Comparison of ENCODE assay signal across 15 cellular contexts in the genomic region with DNA sequence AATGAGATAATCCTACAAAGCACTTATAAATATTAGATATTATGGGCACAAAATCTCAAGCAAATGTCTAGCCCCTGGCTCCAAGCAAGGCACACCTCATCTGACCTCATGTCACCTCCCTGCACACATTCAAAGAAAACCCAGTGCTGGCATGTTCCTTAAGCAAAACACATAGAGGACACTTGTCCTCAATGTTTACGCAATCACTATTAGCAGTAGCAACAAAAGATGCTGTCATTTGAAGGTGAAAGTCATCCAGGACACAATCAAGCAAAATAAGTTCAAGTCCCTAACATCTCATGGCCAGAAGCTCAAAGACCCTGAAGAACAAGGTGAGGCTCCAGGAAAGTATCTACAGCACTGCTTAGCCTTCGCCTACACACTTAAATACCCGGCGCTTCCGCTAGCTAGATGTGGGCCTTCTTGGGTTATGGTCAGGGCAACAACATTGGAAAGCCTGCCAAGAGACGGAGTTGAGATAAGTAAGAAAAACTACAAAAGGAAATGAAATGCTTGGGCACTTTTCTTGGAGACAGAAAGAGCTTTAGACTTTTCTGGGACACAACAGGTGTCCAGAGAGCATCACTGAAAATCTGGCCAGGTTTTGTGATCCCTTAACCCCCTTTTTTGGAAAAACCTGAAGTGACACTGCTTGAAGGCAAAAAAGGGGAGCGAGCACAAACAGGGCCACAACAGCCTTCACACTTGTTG.
DNase-seq lines count a peak whose midpoint lies in the region; ATAC-seq and TF ChIP-seq lines count a peak whose summit lies in the region.
"Had no signal": no experiment of that assay in that cellular context is flagged by ENCODE, and none has a peak within 500 bp of the region (broad histone marks: within the 10 kb centered on the region; RNA-seq: fewer than 3 reads in every experiment).

No MANE protein-coding gene starts in this region.

- H3K9me2 ChIP-seq in SK-N-SH = no peaks in the 10 kb centered on the region

- H3K4me3 ChIP-seq in HEK293 (ENCODE audit: low read depth, low read length) (no peak overlapping the region), spleen (no peak overlapping the region), tibial artery (no peak overlapping the region), SK-N-SH (ENCODE audit: low read depth in 2 of 2, low read length in 1 of 2) (no peak overlapping the region)

- POLR2A ChIA-PET in HEK293 (lab: Yijun Ruan, JAX) = no interaction called here
- POLR2A ChIA-PET in SK-N-SH (lab: Yijun Ruan, JAX) = no interaction called here

- H4K20me1 ChIP-seq in SK-N-SH (ENCODE audit: insufficient read depth) = no peaks in the 10 kb centered on the region; the same call in 1 of the 2 replicates

- no peak for TF ChIP-seq POLR2A in spleen (IDR thresholded peaks at IDR 0.05)

- TF ChIP-seq CTCF in HEK293 (tag by site-specific recombination; IDR thresholded peaks at IDR 0.05) (no peak), spleen (IDR thresholded peaks at IDR 0.05 in 8 of 11, conservative IDR thresholded peaks at IDR 0.05 in 3 of 11) (no peak), tibial artery (IDR thresholded peaks at IDR 0.05) (no peak), SK-N-SH (IDR thresholded peaks at IDR 0.05) (no peak)

- no peaks in the 10 kb centered on the region for H3K27me3 Mint-ChIP-seq in activated T-cell treated with anti-CD3 and anti-CD28 coated beads, Interleukin-2, amount 50 U/mL, for 24 hours

- H3K9me3 ChIP-seq in HEK293 (ENCODE audit: control insufficient read depth, insufficient read depth, low read depth, low read length) (no peaks in the 10 kb centered on the region), spleen (peaks cover 0 to 17% (median 13%) of the 10 kb centered on the region in 8 donors), tibial artery (peaks cover 0 to 7% (median 0%) of the 10 kb centered on the region in 3 donors), SK-N-SH (no peaks in the 10 kb centered on the region)

- peaks cover 7% of the 10 kb centered on the region for H3K9me3 Mint-ChIP-seq in activated T-cell treated with anti-CD3 and anti-CD28 coated beads, Interleukin-2, amount 50 U/mL, for 24 hours

- DNase-seq in activated T-cell treated with anti-CD3 and anti-CD28 coated beads, Interleukin-2, amount 50 U/mL, for 24 hours = no peak
- DNase-seq in activated T-cell treated with anti-CD3 and anti-CD28 coated beads for 4 hours (no peak), dermis blood vessel endothelial cell (peak; percentile 66), spleen (no peak), tibial artery (no peak), SK-N-SH (no peak)
- DNase-seq: anterior cingulate cortex, foreskin keratinocyte, left colon, NCI-H1417 treated with DMSO at 0.1 percent for 48 hours, small intestine, T-helper 2 cell had no signal

- TF ChIP-seq RAD21 in SK-N-SH (IDR thresholded peaks at IDR 0.05; ENCODE audit: low read length) = no peak

- H3F3A ChIP-seq in SK-N-SH (replicated peaks; ENCODE audit: insufficient read depth) = no peaks in the 10 kb centered on the region

- H3K4me3 Mint-ChIP-seq in activated T-cell treated with anti-CD3 and anti-CD28 coated beads, Interleukin-2, amount 50 U/mL, for 24 hours = no peak overlapping the region

- intact Hi-C loops in spleen (cut with DNase I; ENCODE audit: low total_unique reads) (no loop called here), tibial artery (cut with DNase I; ENCODE audit: low total_unique reads) (no loop called here)

- peaks cover 94% of the 10 kb centered on the region for H3K4me1 Mint-ChIP-seq in activated T-cell treated with anti-CD3 and anti-CD28 coated beads, Interleukin-2, amount 50 U/mL, for 24 hours (ENCODE audit: low read depth)

- no peak for TF ChIP-seq EP300 in SK-N-SH (IDR thresholded peaks at IDR 0.05; ENCODE audit: borderline replicate concordance in 1 of 2, low read depth in 1 of 2, low read length in 1 of 2)

- no peak for ATAC-seq in HG02973 (IDR thresholded peaks at IDR 0.05; ENCODE audit: unreplicated experiment)
- ATAC-seq: activated CD4-positive, CD25-positive, alpha-beta regulatory T cell treated with anti-CD3 and anti-CD28 coated beads, Interleukin-2, amount 50 U/mL, for 24 hours; foreskin keratinocyte; left colon had no signal

- WGBS in spleen, 5 donors = 66 to 77% (median 75%) methylated on average over 7 of the region's 7 CpGs
- WGBS in SK-N-SH (ENCODE audit: low lambda C conversion rate) = 98% methylated on average over 6 of the region's 7 CpGs

- H3K27me3 ChIP-seq in spleen (replicated peaks in 1 of 7) (no peaks in the 10 kb centered on the region), tibial artery (no peaks in the 10 kb centered on the region), SK-N-SH (ENCODE audit: insufficient read depth) (no peaks in the 10 kb centered on the region)
- H3K27me3 ChIP-seq: foreskin keratinocyte had no signal

- H3K27ac ChIP-seq in HEK293 (ENCODE audit: extremely low read depth, low read depth, low read length) (no peak overlapping the region), spleen (peak overlapping the region in 7 of 8 donors; percentile 22 to 81 (median 51)), tibial artery (no peak overlapping the region), SK-N-SH (ENCODE audit: low read depth in 2 of 2, low read length in 1 of 2) (no peak overlapping the region)
- H3K27ac ChIP-seq: foreskin keratinocyte had no signal

- peaks cover 44% of the 10 kb centered on the region for H3K36me3 Mint-ChIP-seq in activated T-cell treated with anti-CD3 and anti-CD28 coated beads, Interleukin-2, amount 50 U/mL, for 24 hours (ENCODE audit: low read depth)

- peaks cover 11% of the 10 kb centered on the region; the same call in 1 of the 2 replicates for H3K79me2 ChIP-seq in SK-N-SH (ENCODE audit: insufficient read depth)

- peak overlapping the region; percentile 88 for H3K27ac Mint-ChIP-seq in activated T-cell treated with anti-CD3 and anti-CD28 coated beads, Interleukin-2, amount 50 U/mL, for 24 hours

- H3K36me3 ChIP-seq in HEK293 (ENCODE audit: control insufficient read depth in 2 of 2, insufficient read depth in 1 of 2, low read length in 2 of 2) = no peaks in the 10 kb centered on the region
- H3K36me3 ChIP-seq in spleen = no peaks in the 10 kb centered on the region
- no peaks in the 10 kb centered on the region for H3K36me3 ChIP-seq in tibial artery
- peaks cover 0 to 3% of the 10 kb centered on the region in 2 experiments for H3K36me3 ChIP-seq in SK-N-SH (replicated peaks in 1 of 2; ENCODE audit: control insufficient read depth in 1 of 2, insufficient read depth in 2 of 2, low read length in 1 of 2)

- no peak overlapping the region for H3K4me2 ChIP-seq in SK-N-SH

- no peak overlapping the region for H2AFZ ChIP-seq in SK-N-SH (ENCODE audit: low read depth)

- CTCF ChIA-PET in HEK293 (lab: Yijun Ruan, JAX) (no interaction called here), SK-N-SH (lab: Yijun Ruan, JAX) (no interaction called here)

- H3K9ac ChIP-seq in SK-N-SH = no peak overlapping the region

- H3K4me1 ChIP-seq in HEK293 (ENCODE audit: control insufficient read depth, insufficient read depth, low read length) (peaks cover 2% of the 10 kb centered on the region), spleen (peaks cover 20 to 86% (median 74%) of the 10 kb centered on the region in 6 donors), tibial artery (peaks cover 0 to 58% (median 23%) of the 10 kb centered on the region in 4 donors), SK-N-SH (ENCODE audit: control insufficient read depth in 1 of 2, insufficient read depth in 2 of 2, low read depth in 1 of 2, low read length in 1 of 2) (0 out of 4 replicates have a peak, but pooled peaks cover 0 to under 1% of the 10 kb centered on the region in 2 experiments)

TF ChIP-seq in HEK293, 187 proteins besides CTCF, POLR2A, EP300 and RAD21:
- TF ChIP-seq SCRT2 (tag by site-specific recombination; IDR thresholded peaks at IDR 0.05) (peak; percentile 88), GLI4 (tag by site-specific recombination; IDR thresholded peaks at IDR 0.05) (no peak), ZNF26 (tag by site-specific recombination; IDR thresholded peaks at IDR 0.05) (no peak), SCRT1 (tag by site-specific recombination; IDR thresholded peaks at IDR 0.05; ENCODE audit: borderline replicate concordance) (peak; percentile 59; the same call in 1 of the 2 replicates)
TF ChIP-seq in HEK293: peak in this region for 2.

TF ChIP-seq in SK-N-SH, 30 proteins besides CTCF, POLR2A, EP300 and RAD21:
- TF ChIP-seq USF1 (IDR thresholded peaks at IDR 0.05; ENCODE audit: borderline replicate concordance, low read depth) = no peak

Comparison
In these comparisons a context has a peak if more than half of its experiments do, and no peak if none do; other contexts are left out.
1. H3K27ac ChIP-seq: peak in spleen (7 of 8); none in HEK293 (single experiment), tibial artery (0 of 2) and SK-N-SH (0 of 2).